In genomic region chr2:44680983-44681481, GRCh38 we compare ENCODE assay signal across 17 cellular contexts.
DNase-seq lines count a peak whose midpoint lies in the region; ATAC-seq and TF ChIP-seq lines count a peak whose summit lies in the region.
"Had no signal": no experiment of that assay in that cellular context is flagged by ENCODE, and none has a peak within 500 bp of the region (broad histone marks: within the 10 kb centered on the region; RNA-seq: fewer than 3 reads in every experiment).

No MANE protein-coding gene starts in this region.

- no peak for TF ChIP-seq POLR2A in transverse colon (IDR thresholded peaks at IDR 0.05)

- H3K4me1 Mint-ChIP-seq in activated T-cell treated with anti-CD3 and anti-CD28 coated beads, Interleukin-2, amount 50 U/mL, for 72 hours (ENCODE audit: low read depth) = no peaks in the 10 kb centered on the region
- H3K4me1 Mint-ChIP-seq: activated T-helper 17 cell treated with anti-CD3 and anti-CD28 coated beads, Interleukin-2, amount 50 U/mL, for 72 hours; immature natural killer cell had no signal

- H3K9me3 ChIP-seq in BE2C (no peaks in the 10 kb centered on the region), transverse colon (no peaks in the 10 kb centered on the region)
- H3K9me3 ChIP-seq: tibial nerve had no signal

- H3K4me3 ChIP-seq in BE2C (ENCODE audit: low read depth, low read length) (peak overlapping the region; percentile 46), fibroblast of villous mesenchyme (ENCODE audit: low read depth, low read length) (no peak overlapping the region), transverse colon (no peak overlapping the region)
- H3K4me3 ChIP-seq: tibial nerve had no signal

- TF ChIP-seq CTCF in BE2C (IDR thresholded peaks at IDR 0.05; ENCODE audit: low read depth, low read length) = no peak
- TF ChIP-seq CTCF in fibroblast of villous mesenchyme (IDR thresholded peaks at IDR 0.05; ENCODE audit: insufficient read depth, low read depth, low read length) = no peak
- no peak for TF ChIP-seq CTCF in transverse colon (IDR thresholded peaks at IDR 0.05)

- DNase-seq in BE2C (peak; percentile 58), NCI-H1105 (lab: John Stamatoyannopoulos, UW) (peak; percentile 17), NCI-H526 (lab: John Stamatoyannopoulos, UW) (peak; percentile 33 to 82), fibroblast of villous mesenchyme (ENCODE audit: low read depth) (peak; percentile 7), transverse colon (no peak), ureter (ENCODE audit: low spot score) (no peak)
- no peak for DNase-seq in activated T-cell treated with anti-CD3 and anti-CD28 coated beads, Interleukin-2, amount 50 U/mL, for 72 hours
- DNase-seq: aorta; immature natural killer cell; midbrain; NCI-H2029; RPMI8226; stimulated activated CD8-positive, alpha-beta memory T cell treated with anti-CD3 and anti-CD28 coated beads, Interleukin-4, amount 100 ng/mL, for 48 hours had no signal

- H3K27me3 ChIP-seq in BE2C = no peaks in the 10 kb centered on the region
- H3K27me3 ChIP-seq in transverse colon = no peaks in the 10 kb centered on the region
- H3K27me3 ChIP-seq: tibial nerve had no signal

- H3K27ac Mint-ChIP-seq in activated T-cell treated with anti-CD3 and anti-CD28 coated beads, Interleukin-2, amount 50 U/mL, for 72 hours = no peak overlapping the region
- H3K27ac Mint-ChIP-seq: activated T-helper 17 cell treated with anti-CD3 and anti-CD28 coated beads, Interleukin-2, amount 50 U/mL, for 72 hours; immature natural killer cell had no signal

- H3K36me3 Mint-ChIP-seq in activated T-cell treated with anti-CD3 and anti-CD28 coated beads, Interleukin-2, amount 50 U/mL, for 72 hours (ENCODE audit: insufficient read depth in 2 of 2) = no peaks in the 10 kb centered on the region
- H3K36me3 Mint-ChIP-seq: immature natural killer cell had no signal

- WGBS in transverse colon (ENCODE audit: low coverage in 1 of 2), 2 donors = 48 to 88% methylated on average over 4 to 5 of the region's 5 CpGs

- in situ Hi-C loops in transverse colon (cut with MboI; ENCODE audit: low pct_ligation_motif_present in 1 of 4, low pct_unique_long_range_greater_than_20kb in 1 of 4, low sequenced_read_pairs in 3 of 4) = no loop called here

- TF ChIP-seq EP300 in transverse colon (IDR thresholded peaks at IDR 0.05; ENCODE audit: low read depth) = no peak

- H3K27ac ChIP-seq in transverse colon = no peak overlapping the region
- H3K27ac ChIP-seq: parathyroid adenoma, tibial nerve had no signal

- H3K9me3 Mint-ChIP-seq in activated T-cell treated with anti-CD3 and anti-CD28 coated beads, Interleukin-2, amount 50 U/mL, for 72 hours = no peaks in the 10 kb centered on the region
- H3K9me3 Mint-ChIP-seq: activated T-helper 17 cell treated with anti-CD3 and anti-CD28 coated beads, Interleukin-2, amount 50 U/mL, for 72 hours had no signal

- H3K36me3 ChIP-seq in BE2C (no peaks in the 10 kb centered on the region), transverse colon (no peaks in the 10 kb centered on the region)
- H3K36me3 ChIP-seq: tibial nerve had no signal

- intact Hi-C loops in transverse colon (cut with DNase I; ENCODE audit: low total_unique reads) = no loop called here

- H3K4me1 ChIP-seq in BE2C = peaks cover 31% of the 10 kb centered on the region
- H3K4me1 ChIP-seq in transverse colon = no peaks in the 10 kb centered on the region
- H3K4me1 ChIP-seq: parathyroid adenoma, tibial nerve had no signal

- H3K4me3 Mint-ChIP-seq in activated T-cell treated with anti-CD3 and anti-CD28 coated beads, Interleukin-2, amount 50 U/mL, for 72 hours = no peak overlapping the region
- H3K4me3 Mint-ChIP-seq: activated T-helper 17 cell treated with anti-CD3 and anti-CD28 coated beads, Interleukin-2, amount 50 U/mL, for 72 hours; immature natural killer cell had no signal

- ATAC-seq in HG02981 (IDR thresholded peaks at IDR 0.05; ENCODE audit: unreplicated experiment) = no peak
- no peak for ATAC-seq in activated T-cell treated with anti-CD3 and anti-CD28 coated beads, Interleukin-2, amount 50 U/mL, for 72 hours (replicated peaks in 1 of 2)
- ATAC-seq: activated T-helper 17 cell treated with anti-CD3 and anti-CD28 coated beads, Interleukin-2, amount 50 U/mL, for 72 hours had no signal

- H3K27me3 Mint-ChIP-seq in activated T-cell treated with anti-CD3 and anti-CD28 coated beads, Interleukin-2, amount 50 U/mL, for 72 hours (ENCODE audit: low read depth) = no peaks in the 10 kb centered on the region
- H3K27me3 Mint-ChIP-seq: activated T-helper 17 cell treated with anti-CD3 and anti-CD28 coated beads, Interleukin-2, amount 50 U/mL, for 72 hours had no signal

Comparison
In these comparisons a context has a peak if more than half of its experiments do, and no peak if none do; other contexts are left out.
1. DNase-seq: peak in BE2C (single experiment), NCI-H1105 (single experiment), NCI-H526 (2 of 2) and fibroblast of villous mesenchyme (single experiment); none in transverse colon (single experiment), ureter (single experiment) and activated T-cell treated with anti-CD3 and anti-CD28 coated beads, Interleukin-2, amount 50 U/mL, for 72 hours (0 of 2).